Comparison of ENCODE assay signal across 25 cellular contexts in the genomic region with DNA sequence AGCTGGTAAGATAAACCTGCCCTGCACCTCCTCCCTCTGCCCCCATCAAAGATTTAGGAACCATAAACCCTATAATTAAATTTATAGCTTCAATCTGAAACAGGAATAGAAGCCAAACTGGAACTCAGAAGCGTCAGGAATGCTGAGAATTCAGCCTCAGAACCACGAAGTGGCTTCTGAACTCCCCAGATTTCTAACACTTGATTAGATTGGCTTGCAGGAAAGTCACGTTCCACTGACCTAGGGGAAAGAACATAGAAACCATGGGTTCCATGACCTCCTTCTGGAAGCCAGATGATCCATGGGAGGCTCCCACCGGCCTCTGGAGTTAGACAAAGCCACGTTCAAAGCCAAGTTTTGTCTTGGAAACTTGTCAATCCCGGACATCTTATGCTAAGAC.
DNase-seq lines count a peak whose midpoint lies in the region; ATAC-seq and TF ChIP-seq lines count a peak whose summit lies in the region.
"Had no signal": no experiment of that assay in that cellular context is flagged by ENCODE, and none has a peak within 500 bp of the region (broad histone marks: within the 10 kb centered on the region; RNA-seq: fewer than 3 reads in every experiment).

No MANE protein-coding gene starts in this region.

- POLR2A ChIA-PET in CD4-positive, alpha-beta T cell (lab: Charles Lee), result no interaction called here

- CTCF ChIA-PET in CD4-positive, alpha-beta T cell (lab: Charles Lee), result no interaction called here

- no peaks in the 10 kb centered on the region for H3K27me3 ChIP-seq in CD4-positive, alpha-beta T cell (ENCODE audit: control insufficient read depth, insufficient read depth, low read length)
- H3K27me3 ChIP-seq: gastroesophageal sphincter had no signal

- peaks cover 48% of the 10 kb centered on the region for H3K4me1 Mint-ChIP-seq in dendritic cell treated with granulocyte-macrophage colony-stimulating factor and Interleukin-4, amounts not matched to agents 40 ng/mL and 50 ng/mL, for 4 days (ENCODE audit: low read depth)
- peaks cover 41% of the 10 kb centered on the region for H3K4me1 Mint-ChIP-seq in nephron
- H3K4me1 Mint-ChIP-seq in CD4-positive, alpha-beta T cell (ENCODE audit: low read depth), result peaks cover 1% of the 10 kb centered on the region

- H3K27me3 Mint-ChIP-seq in dendritic cell treated with granulocyte-macrophage colony-stimulating factor and Interleukin-4, amounts not matched to agents 40 ng/mL and 50 ng/mL, for 4 days, result peaks cover 20% of the 10 kb centered on the region
- peaks cover 8% of the 10 kb centered on the region for H3K27me3 Mint-ChIP-seq in nephron (ENCODE audit: low read depth)
- no peaks in the 10 kb centered on the region for H3K27me3 Mint-ChIP-seq in CD4-positive, alpha-beta T cell
- H3K27me3 Mint-ChIP-seq: CD4-positive, CD25-positive, alpha-beta regulatory T cell had no signal

- no peaks in the 10 kb centered on the region for H3K36me3 Mint-ChIP-seq in dendritic cell treated with granulocyte-macrophage colony-stimulating factor and Interleukin-4, amounts not matched to agents 40 ng/mL and 50 ng/mL, for 4 days (ENCODE audit: low read depth)
- H3K36me3 Mint-ChIP-seq in nephron (ENCODE audit: low read depth), result no peaks in the 10 kb centered on the region
- no peaks in the 10 kb centered on the region for H3K36me3 Mint-ChIP-seq in CD4-positive, alpha-beta T cell (ENCODE audit: low read depth)
- H3K36me3 Mint-ChIP-seq: CD4-positive, CD25-positive, alpha-beta regulatory T cell; T-cell had no signal

- DNase-seq in GM03348 (ENCODE audit: low spot score), result peak; percentile 5
- DNase-seq in M059J (ENCODE audit: low read depth), result peak; percentile 60
- no peak for DNase-seq in CD4-positive, alpha-beta T cell
- DNase-seq: activated CD4-positive, CD25-positive, alpha-beta regulatory T cell treated with anti-CD3 and anti-CD28 coated beads, Interleukin-2, amount 50 U/mL, for 72 hours; activated gamma-delta T cell treated with Interleukin-2 at 50 U/mL for 16 hours; activated T-cell treated with anti-CD3 and anti-CD28 coated beads, Interleukin-2, amount 50 U/mL, for 1 hour; CD4-positive, CD25-positive, alpha-beta regulatory T cell; cortex of kidney; endodermal cell; islet precursor cell; KG1; NCI-H1930; pancreas; PC-3; right cardiac atrium; SHP77 treated with DMSO at 0.1 percent for 48 hours; stimulated activated CD4-positive, alpha-beta T cell treated with anti-CD3 and anti-CD28 coated beads, Interleukin-12 subunit alpha, Interleukin-12 subunit beta, amount 100 ng/mL, for 4 hours; stimulated activated naive CD4-positive, alpha-beta T cell treated with Interleukin-2 at 50 U/mL for 16 hours; T-cell had no signal

- H3K4me3 Mint-ChIP-seq in dendritic cell treated with granulocyte-macrophage colony-stimulating factor and Interleukin-4, amounts not matched to agents 40 ng/mL and 50 ng/mL, for 4 days, result no peak overlapping the region
- peak overlapping the region in 1 of 3 experiments; percentile 3 for H3K4me3 Mint-ChIP-seq in nephron
- no peak overlapping the region for H3K4me3 Mint-ChIP-seq in CD4-positive, alpha-beta T cell
- H3K4me3 Mint-ChIP-seq: CD4-positive, CD25-positive, alpha-beta regulatory T cell; endodermal cell; T-cell had no signal

- H3K9me3 Mint-ChIP-seq in dendritic cell treated with granulocyte-macrophage colony-stimulating factor and Interleukin-4, amounts not matched to agents 40 ng/mL and 50 ng/mL, for 4 days, result no peaks in the 10 kb centered on the region
- H3K9me3 Mint-ChIP-seq in nephron, result no peaks in the 10 kb centered on the region
- H3K9me3 Mint-ChIP-seq in CD4-positive, alpha-beta T cell, result no peaks in the 10 kb centered on the region
- H3K9me3 Mint-ChIP-seq: CD4-positive, CD25-positive, alpha-beta regulatory T cell; T-cell had no signal

- TF ChIP-seq CTCF in nephron (IDR thresholded peaks at IDR 0.05; ENCODE audit: unreplicated experiment in 3 of 3), result no peak
- no peak for TF ChIP-seq CTCF in CD4-positive, alpha-beta T cell (IDR thresholded peaks at IDR 0.05)

- ATAC-seq in HG02840 (IDR thresholded peaks at IDR 0.05; ENCODE audit: low FRiP score, unreplicated experiment), result no peak
- no peak for ATAC-seq in HG03565 (IDR thresholded peaks at IDR 0.05; ENCODE audit: unreplicated experiment)
- ATAC-seq in CD4-positive, alpha-beta T cell (ENCODE audit: poor library complexity), result no peak
- ATAC-seq: gastroesophageal sphincter, PC-3, right cardiac atrium, T-cell had no signal

- no peaks in the 10 kb centered on the region for H3K9me3 ChIP-seq in CD4-positive, alpha-beta T cell (ENCODE audit: control insufficient read depth, low read length)
- H3K9me3 ChIP-seq: esophagus muscularis mucosa, gastroesophageal sphincter, pancreas had no signal

- peak overlapping the region; percentile 32 for H3K27ac Mint-ChIP-seq in dendritic cell treated with granulocyte-macrophage colony-stimulating factor and Interleukin-4, amounts not matched to agents 40 ng/mL and 50 ng/mL, for 4 days
- H3K27ac Mint-ChIP-seq in nephron, result peak overlapping the region in 2 of 3 experiments; percentile 52 to 65
- no peak overlapping the region for H3K27ac Mint-ChIP-seq in CD4-positive, alpha-beta T cell
- H3K27ac Mint-ChIP-seq: CD4-positive, CD25-positive, alpha-beta regulatory T cell; endodermal cell; T-cell had no signal

- no peak overlapping the region for H3K27ac ChIP-seq in CD4-positive, alpha-beta T cell (ENCODE audit: low read depth, low read length)
- H3K27ac ChIP-seq: esophagus muscularis mucosa, gastroesophageal sphincter, pancreas had no signal

- intact Hi-C loops in dendritic cell treated with granulocyte-macrophage colony-stimulating factor and Interleukin-4, amounts not matched to agents 40 ng/mL and 50 ng/mL, for 4 days (cut with micrococcal nuclease), result no loop called here
- intact Hi-C loops in CD4-positive, alpha-beta T cell (cut with DNase I, micrococcal nuclease), result no loop called here

Comparison
In these comparisons a context has a peak if more than half of its experiments do, and no peak if none do; other contexts are left out.
1. DNase-seq: peak in GM03348 (single experiment) and M059J (single experiment); none in CD4-positive, alpha-beta T cell (0 of 10).